Comparison of ENCODE assay signal across 1 cellular context in the genomic region with DNA sequence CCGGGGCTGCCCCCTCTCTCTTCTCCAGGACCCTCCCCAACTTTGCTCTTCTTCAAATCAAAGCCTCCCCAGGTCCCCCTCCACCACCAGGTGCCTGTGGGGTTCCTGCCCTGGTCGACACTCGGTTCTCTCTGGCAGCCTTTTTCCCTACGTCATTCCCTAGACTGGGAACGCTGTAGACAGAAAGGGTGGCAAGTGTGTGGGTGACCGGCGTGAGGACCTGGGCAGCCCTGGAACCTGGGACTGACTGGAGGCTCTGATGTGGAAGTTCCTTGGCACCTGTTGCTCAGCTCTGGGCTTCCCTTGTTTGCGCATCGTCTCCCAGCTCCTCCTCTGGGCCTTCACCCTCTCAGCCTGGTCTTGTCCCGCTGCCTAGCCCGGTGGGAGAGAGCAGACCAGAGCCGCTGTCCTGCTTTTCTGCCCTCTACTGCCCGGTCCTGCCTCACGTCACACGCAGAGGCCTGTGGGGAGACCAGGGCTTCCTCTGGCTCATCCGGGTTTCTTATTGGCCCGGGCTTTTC.
TF ChIP-seq lines count a peak whose summit lies in the region.

No MANE protein-coding gene starts in this region.

TF ChIP-seq in IMR-90, 13 proteins besides CTCF, POLR2A, EP300 and RAD21:
- TF ChIP-seq SMC3 (IDR thresholded peaks at IDR 0.05; ENCODE audit: low read depth, low read length) (no peak), RCOR1 (IDR thresholded peaks at IDR 0.05; ENCODE audit: insufficient replicate concordance, low read length) (no peak), CEBPB (IDR thresholded peaks at IDR 0.05; ENCODE audit: low read depth, low read length) (no peak), RFX5 (IDR thresholded peaks at IDR 0.05; ENCODE audit: low read depth, low read length) (no peak)
TF ChIP-seq in IMR-90: peak in this region for 0.
